27 cellular contexts compared by ENCODE assay signal in genomic region chr2:70897977-70898226, GRCh38. TPM values are rescaled to one million over a fixed set of nuclear protein-coding genes. Genes with fewer than 3 reads are reported as not detected.
DNase-seq lines count a peak whose midpoint lies in the region; ATAC-seq, FAIRE-seq and TF ChIP-seq lines count a peak whose summit lies in the region.
"Had no signal": no experiment of that assay in that cellular context is flagged by ENCODE, and none has a peak within 500 bp of the region (broad histone marks: within the 10 kb centered on the region; RNA-seq: fewer than 3 reads in every experiment).

No MANE protein-coding gene starts in this region.

- H3K4me1 ChIP-seq in right atrium auricular region, result peaks cover 0 to 45% of the 10 kb centered on the region in 2 donors
- peaks cover 35% of the 10 kb centered on the region for H3K4me1 ChIP-seq in HUES6 (ENCODE audit: control insufficient read depth, insufficient read depth, low read length)
- H3K4me1 ChIP-seq in osteoblast (ENCODE audit: insufficient read depth, low read length), result peaks cover 8% of the 10 kb centered on the region

- TF ChIP-seq CTCF in right atrium auricular region (IDR thresholded peaks at IDR 0.05) (no peak), osteoblast (IDR thresholded peaks at IDR 0.05; ENCODE audit: extremely low read depth, low read depth, low read length) (no peak)

- ATAC-seq in Right ventricle myocardium inferior (no peak), HG03280 (IDR thresholded peaks at IDR 0.05; ENCODE audit: unreplicated experiment) (no peak)
- ATAC-seq: PC-3 had no signal

- peak overlapping the region in 1 of 2 donors; percentile 9 for H3K4me3 ChIP-seq in right atrium auricular region
- H3K4me3 ChIP-seq in HUES6 (ENCODE audit: low read depth, low read length), result peak overlapping the region; percentile 28; the same call in 1 of the 2 replicates
- H3K4me3 ChIP-seq in osteoblast (ENCODE audit: insufficient read depth, low read length), result no peak overlapping the region
- H3K4me3 ChIP-seq: BLaER1, HAP-1, SJSA1 had no signal

- DNase-seq in right atrium auricular region (ENCODE audit: low spot score) (peak; percentile 30), Right ventricle myocardium inferior (ENCODE audit: missing footprints) (no peak), osteoblast (ENCODE audit: insufficient read length, low spot score, missing footprints) (peak; percentile 76), RCC 7860 (ENCODE audit: low spot score) (no peak), EL (no peak)
- DNase-seq: CD4-positive, CD25-positive, alpha-beta regulatory T cell; DMS53; HFFc6; NCI-H1048; NCI-H1417; NCI-H1694; NCI-H2029 treated with DMSO at 0.1 percent for 48 hours; NCI-H446 treated with DMSO at 0.1 percent for 48 hours; NCI-H526; NK-92 treated with Interleukin-12 subunit alpha and Interleukin-12 subunit beta, amount 100 ng/mL, for 24 hours; PC-3; Right ventricle myocardium superior had no signal

- H3K36me3 ChIP-seq in right atrium auricular region, result no peaks in the 10 kb centered on the region
- no peaks in the 10 kb centered on the region for H3K36me3 ChIP-seq in HUES6 (ENCODE audit: control insufficient read depth, insufficient read depth, low read length)
- H3K36me3 ChIP-seq in osteoblast (ENCODE audit: insufficient read depth, low read length), result no peaks in the 10 kb centered on the region
- H3K36me3 ChIP-seq: BLaER1, HAP-1, SJSA1 had no signal

- peaks cover 12% of the 10 kb centered on the region for H3K79me2 ChIP-seq in osteoblast (ENCODE audit: insufficient read depth, low read length)

- no peak overlapping the region for H2AFZ ChIP-seq in osteoblast (ENCODE audit: low read length)

- H3K9me3 ChIP-seq in right atrium auricular region (no peaks in the 10 kb centered on the region), HUES6 (ENCODE audit: control insufficient read depth, insufficient read depth, low read depth, low read length) (no peaks in the 10 kb centered on the region), osteoblast (ENCODE audit: low read depth, low read length) (no peaks in the 10 kb centered on the region)
- H3K9me3 ChIP-seq: HAP-1, SJSA1 had no signal

- no peak overlapping the region for H3K9ac ChIP-seq in HUES6 (ENCODE audit: low read length)
- H3K9ac ChIP-seq: BLaER1 had no signal

- no peak overlapping the region for H3K4me2 ChIP-seq in osteoblast (ENCODE audit: insufficient read depth, low read length)
- H3K4me2 ChIP-seq: BLaER1 had no signal

- FAIRE-seq in RCC 7860 (lab: Jason Lieb, UNC), result no peak
- FAIRE-seq: D721Med, G401.6, GM12891, GM18507 had no signal

- no peak overlapping the region for H3K27ac ChIP-seq in right atrium auricular region
- H3K27ac ChIP-seq in HUES6 (ENCODE audit: low read depth, low read length), result no peak overlapping the region
- H3K27ac ChIP-seq in osteoblast (ENCODE audit: low read depth, low read length), result no peak overlapping the region
- H3K27ac ChIP-seq: BLaER1, HL-60, SJSA1 had no signal

- peaks cover 1% of the 10 kb centered on the region for H4K20me1 ChIP-seq in osteoblast (ENCODE audit: insufficient read depth, low read length)

- intact Hi-C loops in Right ventricle myocardium inferior (cut with DNase I), result no loop called here

- H3K27me3 ChIP-seq in right atrium auricular region (peaks cover 3 to 20% of the 10 kb centered on the region in 2 donors), HUES6 (ENCODE audit: control insufficient read depth, insufficient read depth, low read length) (peaks cover 100% of the 10 kb centered on the region), osteoblast (ENCODE audit: insufficient read depth, low read length) (peaks cover 69% of the 10 kb centered on the region)

RNA-seq across cellular contexts. Expression of gene VAX2, which starts 2.5 kb away (rescaled TPM):
- total RNA-seq in right atrium auricular region (under 1 TPM; 0.70 to 0.86 TPM), Right ventricle myocardium inferior (0.30 TPM), osteoblast (4.1 and 4.3 TPM in 2 replicates)
- total RNA-seq: CD4-positive, CD25-positive, alpha-beta regulatory T cell; PC-3; SJSA1 had no signal

RNA-seq across cellular contexts. Expression of gene ATP6V1B1, which starts 37.8 kb away (rescaled TPM):
- not detected for total RNA-seq in right atrium auricular region
- total RNA-seq in Right ventricle myocardium inferior, result not detected
- total RNA-seq in osteoblast, result 0.88 and 2.5 TPM in 2 replicates
- total RNA-seq: CD4-positive, CD25-positive, alpha-beta regulatory T cell; PC-3; SJSA1 had no signal

Comparison
In these comparisons a context has a peak if more than half of its experiments do, and no peak if none do; other contexts are left out.
1. DNase-seq: peak in right atrium auricular region (single experiment) and osteoblast (single experiment); none in Right ventricle myocardium inferior (single experiment), RCC 7860 (single experiment) and EL (single experiment).